9 cellular contexts compared by ENCODE assay signal in the genomic region with DNA sequence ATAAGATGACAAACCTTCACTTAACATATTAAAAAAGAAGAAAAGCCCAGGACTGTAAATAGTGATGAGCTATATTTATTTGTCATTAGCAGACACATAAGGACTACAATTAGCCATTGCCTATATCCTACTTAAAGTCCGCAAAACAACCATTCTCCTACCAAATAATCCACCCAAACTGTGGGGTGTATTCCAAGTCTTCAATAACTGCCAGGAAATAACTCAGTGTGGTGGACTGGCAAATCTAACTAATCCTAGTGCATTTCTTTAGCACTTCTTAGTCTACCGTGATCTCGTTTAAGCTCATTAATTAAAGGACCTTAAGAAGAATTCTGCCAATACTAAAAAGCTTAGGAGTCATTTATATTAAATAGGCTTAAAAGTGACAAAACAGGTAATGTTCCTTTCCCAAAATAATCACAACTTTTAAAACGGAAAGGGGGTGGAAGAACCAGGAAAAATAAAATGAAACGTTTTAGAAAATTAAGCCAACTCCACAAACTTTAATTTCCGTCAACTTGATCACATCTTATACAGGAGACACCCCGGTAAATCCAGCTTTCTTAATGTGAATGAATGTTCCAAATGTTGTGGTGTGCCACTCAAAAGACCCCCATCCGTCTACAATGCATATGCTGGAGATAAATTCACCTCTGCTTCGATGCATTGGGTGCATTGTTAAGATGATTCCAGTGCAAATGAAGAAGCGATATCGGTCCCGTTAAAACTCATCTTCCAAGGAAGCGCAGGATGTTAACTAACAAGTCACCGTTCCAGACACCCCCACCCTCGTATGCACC. TPM values are rescaled to one million over a fixed set of nuclear protein-coding genes. Genes with fewer than 3 reads are reported as not detected.
DNase-seq lines count a peak whose midpoint lies in the region; ATAC-seq, FAIRE-seq and TF ChIP-seq lines count a peak whose summit lies in the region.
"Had no signal": no experiment of that assay in that cellular context is flagged by ENCODE, and none has a peak within 500 bp of the region (broad histone marks: within the 10 kb centered on the region; RNA-seq: fewer than 3 reads in every experiment).

No MANE protein-coding gene starts in this region.

- H3K4me2 ChIP-seq in fibroblast of lung (ENCODE audit: extremely low read depth, insufficient read depth, low read length) (peak overlapping the region; percentile 90), trophoblast cell (ENCODE audit: low read length) (peak overlapping the region; percentile 91)

- H3K36me3 ChIP-seq in fibroblast of lung (ENCODE audit: control insufficient read depth, insufficient read depth, low read length) (no peaks in the 10 kb centered on the region), trophoblast cell (ENCODE audit: control insufficient read depth in 1 of 2, insufficient read depth in 2 of 2, low read length in 2 of 2) (no peaks in the 10 kb centered on the region)

- no peak overlapping the region for H2BK12ac ChIP-seq in trophoblast cell (ENCODE audit: low read length)

- no peaks in the 10 kb centered on the region for H3K9me3 ChIP-seq in CD4-positive, alpha-beta T cell (ENCODE audit: control insufficient read depth, low read length)
- H3K9me3 ChIP-seq in fibroblast of lung (ENCODE audit: control insufficient read depth, insufficient read depth, low read depth, low read length) (no peaks in the 10 kb centered on the region), trophoblast cell (ENCODE audit: insufficient read depth, low read depth, low read length) (no peaks in the 10 kb centered on the region)

- POLR2A ChIA-PET in CD4-positive, alpha-beta T cell (lab: Charles Lee): no interaction called here

- no peak overlapping the region for H3K18ac ChIP-seq in trophoblast cell (ENCODE audit: low read length)

- H3K4me1 ChIP-seq in fibroblast of lung (ENCODE audit: control insufficient read depth, extremely low read depth, insufficient read depth, low read length) (peaks cover 2% of the 10 kb centered on the region), trophoblast cell (ENCODE audit: control insufficient read depth in 1 of 2, insufficient read depth in 2 of 2, low read length in 2 of 2) (no peaks in the 10 kb centered on the region)

- no peak overlapping the region for H3K4ac ChIP-seq in trophoblast cell (ENCODE audit: low read depth, low read length)

- no peak overlapping the region for H4K12ac ChIP-seq in trophoblast cell (ENCODE audit: low read depth, low read length)

- ATAC-seq in CD4-positive, alpha-beta T cell (ENCODE audit: poor library complexity): no peak
- no peak for ATAC-seq in stimulated activated naive CD8-positive, alpha-beta T cell treated with anti-CD3 and anti-CD28 coated beads, Interleukin-15, Interleukin-2, amounts not matched to agents 100 U/mL and 50 U/mL, for 24 hours
- ATAC-seq in HG03025 (IDR thresholded peaks at IDR 0.05; ENCODE audit: low FRiP score, unreplicated experiment) (no peak), HG03378 (IDR thresholded peaks at IDR 0.05; ENCODE audit: unreplicated experiment) (no peak)

- H3K4me3 Mint-ChIP-seq in CD4-positive, alpha-beta T cell: peak overlapping the region; percentile 60

- H3K27ac ChIP-seq in CD4-positive, alpha-beta T cell (ENCODE audit: low read depth, low read length): no peak overlapping the region
- H3K27ac ChIP-seq in fibroblast of lung (ENCODE audit: insufficient read depth, low read length) (no peak overlapping the region), trophoblast cell (ENCODE audit: low read depth, low read length) (no peak overlapping the region)

- H3K27me3 Mint-ChIP-seq in CD4-positive, alpha-beta T cell: peaks cover 45% of the 10 kb centered on the region

- TF ChIP-seq CTCF in CD4-positive, alpha-beta T cell (IDR thresholded peaks at IDR 0.05): no peak
- no peak for TF ChIP-seq CTCF in fibroblast of lung (conservative IDR thresholded peaks at IDR 0.05 in 1 of 2, IDR thresholded peaks at IDR 0.05 in 1 of 2; ENCODE audit: low read depth in 1 of 2, low read length in 2 of 2)

- no peak overlapping the region for H2AK5ac ChIP-seq in trophoblast cell (ENCODE audit: low read length)

- no peak overlapping the region for H3K27ac Mint-ChIP-seq in CD4-positive, alpha-beta T cell

- H3K79me1 ChIP-seq in trophoblast cell (ENCODE audit: low read length): no peaks in the 10 kb centered on the region

- no peaks in the 10 kb centered on the region for H3K36me3 Mint-ChIP-seq in CD4-positive, alpha-beta T cell (ENCODE audit: low read depth)

- H4K8ac ChIP-seq in trophoblast cell (ENCODE audit: low read depth, low read length): no peak overlapping the region

- no peak overlapping the region for H3K9ac ChIP-seq in fibroblast of lung (ENCODE audit: insufficient read depth, low read length)
- H3K9ac ChIP-seq in trophoblast cell (ENCODE audit: low read length): no peak overlapping the region

- no peak for DNase-seq in CD4-positive, alpha-beta T cell
- DNase-seq in NCI-H524 (lab: John Stamatoyannopoulos, UW): peak; percentile 26 to 76
- peak; percentile 19 to 41 for DNase-seq in fibroblast of lung (ENCODE audit: low read depth in 2 of 2)
- DNase-seq in trophoblast cell: no peak
- DNase-seq in frontal cortex (ENCODE audit: low spot score in 2 of 2): no peak
- DNase-seq in stimulated activated naive CD8-positive, alpha-beta T cell treated with anti-CD3 and anti-CD28 coated beads, Interleukin-15, Interleukin-2, amounts not matched to agents 100 U/mL and 50 U/mL, for 24 hours: no peak

- H3K14ac ChIP-seq in trophoblast cell (ENCODE audit: low read length): no peak overlapping the region

- H3K9me3 Mint-ChIP-seq in CD4-positive, alpha-beta T cell: no peaks in the 10 kb centered on the region

- CTCF ChIA-PET in CD4-positive, alpha-beta T cell (lab: Charles Lee): interaction anchor here (1.4 kb wide), 1 partner anchor 15 kb away, joined by 3 read pairs; no protein-coding TSS in a partner anchor

- H3K4me3 ChIP-seq in fibroblast of lung (replicated peaks in 1 of 4; ENCODE audit: control extremely low read depth in 1 of 4, insufficient read depth in 1 of 4, low read depth in 3 of 4, low read length in 4 of 4) (peak overlapping the region; percentile 67 to 88 (median 76)), trophoblast cell (ENCODE audit: low read depth, low read length) (no peak overlapping the region)

- intact Hi-C loops in CD4-positive, alpha-beta T cell (cut with DNase I, micrococcal nuclease): no loop called here

- H2BK120ac ChIP-seq in trophoblast cell (ENCODE audit: insufficient read depth, low read length, poor library complexity): no peak overlapping the region

- H2AFZ ChIP-seq in fibroblast of lung (ENCODE audit: low read length) (peak overlapping the region; percentile 14), trophoblast cell (ENCODE audit: insufficient read depth, low read length, poor library complexity) (no peak overlapping the region)

- H3K79me2 ChIP-seq in fibroblast of lung (ENCODE audit: control insufficient read depth, insufficient read depth, low read length): no peaks in the 10 kb centered on the region
- H3K79me2 ChIP-seq in trophoblast cell (ENCODE audit: control insufficient read depth, insufficient read depth, low read length, poor library complexity): no peaks in the 10 kb centered on the region

- peaks cover 29% of the 10 kb centered on the region for H3K27me3 ChIP-seq in CD4-positive, alpha-beta T cell (ENCODE audit: control insufficient read depth, insufficient read depth, low read length)
- H3K27me3 ChIP-seq in fibroblast of lung (ENCODE audit: control insufficient read depth, insufficient read depth, low read length) (no peaks in the 10 kb centered on the region), trophoblast cell (ENCODE audit: insufficient read depth, low read length) (peaks cover 8% of the 10 kb centered on the region)

- no peak overlapping the region for H2BK5ac ChIP-seq in trophoblast cell (ENCODE audit: low read depth, low read length, poor library complexity)

- H4K91ac ChIP-seq in trophoblast cell (ENCODE audit: low read depth, low read length): no peak overlapping the region

- H3K23ac ChIP-seq in trophoblast cell (ENCODE audit: low read length): no peak overlapping the region

- FAIRE-seq in frontal cortex (lab: Jason Lieb, UNC): no peak
- FAIRE-seq: bronchial epithelial cell had no signal

- peaks cover 5% of the 10 kb centered on the region for H3K4me1 Mint-ChIP-seq in CD4-positive, alpha-beta T cell (ENCODE audit: low read depth)

- H4K20me1 ChIP-seq in fibroblast of lung (ENCODE audit: control insufficient read depth, extremely low read depth, insufficient read depth, low read length): no peaks in the 10 kb centered on the region

- WGBS in trophoblast cell (ENCODE audit: extremely low coverage, insufficient coverage, insufficient read length): no CpG with 5 or more reads among the region's 15 CpGs

RNA-seq across cellular contexts. Expression of gene NOVA1, which starts 1.7 kb away (rescaled TPM):
- total RNA-seq in CD4-positive, alpha-beta T cell: under 1 TPM in 1 of 2 experiments, not detected in 1; 0.14 TPM
- total RNA-seq in fibroblast of lung (3.6 and 5.1 TPM in 2 replicates), frontal cortex (34.6 TPM)
- polyA plus RNA-seq in fibroblast of lung: 2.2 and 8.5 TPM in 2 replicates
- polyA plus RNA-seq in fibroblast of lung (2012): 1.9 and 11.3 TPM in 2 replicates
- polyA minus RNA-seq in fibroblast of lung (ENCODE audit: low replicate concordance): 2.0 and 6.6 TPM in 2 replicates
- polyA plus RNA-seq in trophoblast cell (2013): 0.72 and 0.85 TPM in 2 replicates

Comparison
In these comparisons a context has a peak if more than half of its experiments do, and no peak if none do; other contexts are left out.
1. DNase-seq: peak in NCI-H524 (2 of 2) and fibroblast of lung (2 of 2); none in CD4-positive, alpha-beta T cell (0 of 10), trophoblast cell (0 of 2), frontal cortex (0 of 2) and stimulated activated naive CD8-positive, alpha-beta T cell treated with anti-CD3 and anti-CD28 coated beads, Interleukin-15, Interleukin-2, amounts not matched to agents 100 U/mL and 50 U/mL, for 24 hours (single experiment).